7 cellular contexts compared by ENCODE assay signal in the genomic region with DNA sequence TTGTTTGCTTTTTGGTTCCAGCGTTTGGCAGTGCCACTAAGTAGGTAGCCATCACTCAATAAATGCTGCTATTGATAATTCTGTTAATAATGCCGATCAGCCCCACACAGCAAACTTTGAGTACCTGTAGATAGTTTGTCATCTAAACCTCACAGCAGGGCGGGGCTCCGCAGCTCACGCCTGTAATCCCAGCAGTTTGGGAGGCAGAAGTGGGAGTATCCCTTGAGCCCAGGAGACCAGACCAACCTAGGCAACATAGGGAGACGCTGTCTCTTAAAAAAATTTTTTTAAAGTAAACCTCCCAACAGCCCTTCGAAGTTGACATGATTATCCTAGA. TPM values are rescaled to one million over a fixed set of nuclear protein-coding genes. Genes with fewer than 3 reads are reported as not detected.
DNase-seq lines count a peak whose midpoint lies in the region; ATAC-seq and TF ChIP-seq lines count a peak whose summit lies in the region.

No MANE protein-coding gene starts in this region.

- CTCF ChIA-PET in WTC11 (lab: Charles Lee): interaction anchor here (1.0 kb wide), 1 partner anchor 714 kb away, joined by 3 read pairs; a partner anchor contains a TSS

- DNase-seq in HFF-Myc (ENCODE audit: extremely low read depth, low read depth) (no peak), WTC11 (ENCODE audit: low spot score) (no peak), SIG-M5 treated with dmso at 0.1 percent for 504 hours (lab: John Stamatoyannopoulos, UW; ENCODE audit: unreplicated experiment) (no peak)
- no peak for DNase-seq in stimulated activated effector memory CD8-positive, alpha-beta T cell treated with anti-CD3 and anti-CD28 coated beads, Interleukin-12 subunit alpha, Interleukin-12 subunit beta, amount 100 ng/mL, for 72 hours (ENCODE audit: low spot score in 2 of 2)
- DNase-seq in effector CD4-positive, alpha-beta T cell: no peak
- DNase-seq in activated effector memory CD4-positive, alpha-beta T cell treated with anti-CD3 and anti-CD28 coated beads, Interleukin-2, amount 50 U/mL, for 16 hours: no peak

- TF ChIP-seq CTCF in HFF-Myc (IDR thresholded peaks at IDR 0.05; ENCODE audit: low read depth, low read length, missing control alignments) (no peak), WTC11 (IDR thresholded peaks at IDR 0.05) (no peak)

- H3K9me3 Mint-ChIP-seq in WTC11: no peaks in the 10 kb centered on the region
- H3K9me3 Mint-ChIP-seq in stimulated activated effector memory CD8-positive, alpha-beta T cell treated with anti-CD3 and anti-CD28 coated beads, Interleukin-12 subunit alpha, Interleukin-12 subunit beta, amount 100 ng/mL, for 72 hours: peaks cover 3% of the 10 kb centered on the region

- H3K27ac Mint-ChIP-seq in WTC11: peak overlapping the region; percentile 99
- H3K27ac Mint-ChIP-seq in stimulated activated effector memory CD8-positive, alpha-beta T cell treated with anti-CD3 and anti-CD28 coated beads, Interleukin-12 subunit alpha, Interleukin-12 subunit beta, amount 100 ng/mL, for 72 hours: peak overlapping the region; percentile 98

- H3K4me1 Mint-ChIP-seq in WTC11: peaks cover 40% of the 10 kb centered on the region
- H3K4me1 Mint-ChIP-seq in stimulated activated effector memory CD8-positive, alpha-beta T cell treated with anti-CD3 and anti-CD28 coated beads, Interleukin-12 subunit alpha, Interleukin-12 subunit beta, amount 100 ng/mL, for 72 hours: peaks cover 39% of the 10 kb centered on the region

- POLR2A ChIA-PET in WTC11 (lab: Charles Lee): interaction anchor here (0.5 to 0.7 kb wide), 2 partner anchors 10 to 14 kb away, joined by 3 to 4 read pairs; no protein-coding TSS in a partner anchor

- H3K4me3 Mint-ChIP-seq in WTC11: peak overlapping the region; percentile 100
- peak overlapping the region; percentile 96 for H3K4me3 Mint-ChIP-seq in stimulated activated effector memory CD8-positive, alpha-beta T cell treated with anti-CD3 and anti-CD28 coated beads, Interleukin-12 subunit alpha, Interleukin-12 subunit beta, amount 100 ng/mL, for 72 hours

- peaks cover 13% of the 10 kb centered on the region for H3K36me3 Mint-ChIP-seq in WTC11
- peaks cover 63% of the 10 kb centered on the region for H3K36me3 Mint-ChIP-seq in stimulated activated effector memory CD8-positive, alpha-beta T cell treated with anti-CD3 and anti-CD28 coated beads, Interleukin-12 subunit alpha, Interleukin-12 subunit beta, amount 100 ng/mL, for 72 hours

- no peaks in the 10 kb centered on the region for H3K27me3 Mint-ChIP-seq in WTC11 (ENCODE audit: low read depth)

- H3K4me3 ChIP-seq in HFF-Myc (replicated peaks; ENCODE audit: low read depth, low read length) (peak overlapping the region; percentile 82), iPS-11a (ENCODE audit: low read depth, low read length) (peak overlapping the region; percentile 14)

- ATAC-seq in WTC11: no peak
- ATAC-seq in stimulated activated effector memory CD8-positive, alpha-beta T cell treated with anti-CD3 and anti-CD28 coated beads, Interleukin-12 subunit alpha, Interleukin-12 subunit beta, amount 100 ng/mL, for 72 hours: no peak

TF ChIP-seq in WTC11, 78 proteins besides CTCF, POLR2A, EP300 and RAD21:
- TF ChIP-seq, protein P1, sequence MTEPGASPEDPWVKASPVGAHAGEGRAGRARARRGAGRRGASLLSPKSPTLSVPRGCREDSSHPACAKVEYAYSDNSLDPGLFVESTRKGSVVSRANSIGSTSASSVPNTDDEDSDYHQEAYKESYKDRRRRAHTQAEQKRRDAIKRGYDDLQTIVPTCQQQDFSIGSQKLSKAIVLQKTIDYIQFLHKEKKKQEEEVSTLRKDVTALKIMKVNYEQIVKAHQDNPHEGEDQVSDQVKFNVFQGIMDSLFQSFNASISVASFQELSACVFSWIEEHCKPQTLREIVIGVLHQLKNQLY (CRISPR knock-in tag; IDR thresholded peaks at IDR 0.05): no peak
- TF ChIP-seq, protein P2, sequence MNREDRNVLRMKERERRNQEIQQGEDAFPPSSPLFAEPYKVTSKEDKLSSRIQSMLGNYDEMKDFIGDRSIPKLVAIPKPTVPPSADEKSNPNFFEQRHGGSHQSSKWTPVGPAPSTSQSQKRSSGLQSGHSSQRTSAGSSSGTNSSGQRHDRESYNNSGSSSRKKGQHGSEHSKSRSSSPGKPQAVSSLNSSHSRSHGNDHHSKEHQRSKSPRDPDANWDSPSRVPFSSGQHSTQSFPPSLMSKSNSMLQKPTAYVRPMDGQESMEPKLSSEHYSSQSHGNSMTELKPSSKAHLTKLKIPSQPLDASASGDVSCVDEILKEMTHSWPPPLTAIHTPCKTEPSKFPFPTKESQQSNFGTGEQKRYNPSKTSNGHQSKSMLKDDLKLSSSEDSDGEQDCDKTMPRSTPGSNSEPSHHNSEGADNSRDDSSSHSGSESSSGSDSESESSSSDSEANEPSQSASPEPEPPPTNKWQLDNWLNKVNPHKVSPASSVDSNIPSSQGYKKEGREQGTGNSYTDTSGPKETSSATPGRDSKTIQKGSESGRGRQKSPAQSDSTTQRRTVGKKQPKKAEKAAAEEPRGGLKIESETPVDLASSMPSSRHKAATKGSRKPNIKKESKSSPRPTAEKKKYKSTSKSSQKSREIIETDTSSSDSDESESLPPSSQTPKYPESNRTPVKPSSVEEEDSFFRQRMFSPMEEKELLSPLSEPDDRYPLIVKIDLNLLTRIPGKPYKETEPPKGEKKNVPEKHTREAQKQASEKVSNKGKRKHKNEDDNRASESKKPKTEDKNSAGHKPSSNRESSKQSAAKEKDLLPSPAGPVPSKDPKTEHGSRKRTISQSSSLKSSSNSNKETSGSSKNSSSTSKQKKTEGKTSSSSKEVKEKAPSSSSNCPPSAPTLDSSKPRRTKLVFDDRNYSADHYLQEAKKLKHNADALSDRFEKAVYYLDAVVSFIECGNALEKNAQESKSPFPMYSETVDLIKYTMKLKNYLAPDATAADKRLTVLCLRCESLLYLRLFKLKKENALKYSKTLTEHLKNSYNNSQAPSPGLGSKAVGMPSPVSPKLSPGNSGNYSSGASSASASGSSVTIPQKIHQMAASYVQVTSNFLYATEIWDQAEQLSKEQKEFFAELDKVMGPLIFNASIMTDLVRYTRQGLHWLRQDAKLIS (CRISPR knock-in tag; IDR thresholded peaks at IDR 0.05; ENCODE audit: borderline replicate concordance): no peak
- TF ChIP-seq, protein P3, sequence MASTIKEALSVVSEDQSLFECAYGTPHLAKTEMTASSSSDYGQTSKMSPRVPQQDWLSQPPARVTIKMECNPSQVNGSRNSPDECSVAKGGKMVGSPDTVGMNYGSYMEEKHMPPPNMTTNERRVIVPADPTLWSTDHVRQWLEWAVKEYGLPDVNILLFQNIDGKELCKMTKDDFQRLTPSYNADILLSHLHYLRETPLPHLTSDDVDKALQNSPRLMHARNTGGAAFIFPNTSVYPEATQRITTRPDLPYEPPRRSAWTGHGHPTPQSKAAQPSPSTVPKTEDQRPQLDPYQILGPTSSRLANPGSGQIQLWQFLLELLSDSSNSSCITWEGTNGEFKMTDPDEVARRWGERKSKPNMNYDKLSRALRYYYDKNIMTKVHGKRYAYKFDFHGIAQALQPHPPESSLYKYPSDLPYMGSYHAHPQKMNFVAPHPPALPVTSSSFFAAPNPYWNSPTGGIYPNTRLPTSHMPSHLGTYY (CRISPR knock-in tag; IDR thresholded peaks at IDR 0.05): no peak
- TF ChIP-seq, protein P4, sequence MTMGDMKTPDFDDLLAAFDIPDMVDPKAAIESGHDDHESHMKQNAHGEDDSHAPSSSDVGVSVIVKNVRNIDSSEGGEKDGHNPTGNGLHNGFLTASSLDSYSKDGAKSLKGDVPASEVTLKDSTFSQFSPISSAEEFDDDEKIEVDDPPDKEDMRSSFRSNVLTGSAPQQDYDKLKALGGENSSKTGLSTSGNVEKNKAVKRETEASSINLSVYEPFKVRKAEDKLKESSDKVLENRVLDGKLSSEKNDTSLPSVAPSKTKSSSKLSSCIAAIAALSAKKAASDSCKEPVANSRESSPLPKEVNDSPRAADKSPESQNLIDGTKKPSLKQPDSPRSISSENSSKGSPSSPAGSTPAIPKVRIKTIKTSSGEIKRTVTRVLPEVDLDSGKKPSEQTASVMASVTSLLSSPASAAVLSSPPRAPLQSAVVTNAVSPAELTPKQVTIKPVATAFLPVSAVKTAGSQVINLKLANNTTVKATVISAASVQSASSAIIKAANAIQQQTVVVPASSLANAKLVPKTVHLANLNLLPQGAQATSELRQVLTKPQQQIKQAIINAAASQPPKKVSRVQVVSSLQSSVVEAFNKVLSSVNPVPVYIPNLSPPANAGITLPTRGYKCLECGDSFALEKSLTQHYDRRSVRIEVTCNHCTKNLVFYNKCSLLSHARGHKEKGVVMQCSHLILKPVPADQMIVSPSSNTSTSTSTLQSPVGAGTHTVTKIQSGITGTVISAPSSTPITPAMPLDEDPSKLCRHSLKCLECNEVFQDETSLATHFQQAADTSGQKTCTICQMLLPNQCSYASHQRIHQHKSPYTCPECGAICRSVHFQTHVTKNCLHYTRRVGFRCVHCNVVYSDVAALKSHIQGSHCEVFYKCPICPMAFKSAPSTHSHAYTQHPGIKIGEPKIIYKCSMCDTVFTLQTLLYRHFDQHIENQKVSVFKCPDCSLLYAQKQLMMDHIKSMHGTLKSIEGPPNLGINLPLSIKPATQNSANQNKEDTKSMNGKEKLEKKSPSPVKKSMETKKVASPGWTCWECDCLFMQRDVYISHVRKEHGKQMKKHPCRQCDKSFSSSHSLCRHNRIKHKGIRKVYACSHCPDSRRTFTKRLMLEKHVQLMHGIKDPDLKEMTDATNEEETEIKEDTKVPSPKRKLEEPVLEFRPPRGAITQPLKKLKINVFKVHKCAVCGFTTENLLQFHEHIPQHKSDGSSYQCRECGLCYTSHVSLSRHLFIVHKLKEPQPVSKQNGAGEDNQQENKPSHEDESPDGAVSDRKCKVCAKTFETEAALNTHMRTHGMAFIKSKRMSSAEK (CRISPR knock-in tag; IDR thresholded peaks at IDR 0.05; ENCODE audit: borderline replicate concordance): no peak
- TF ChIP-seq SP1 (CRISPR knock-in tag; conservative IDR thresholded peaks at IDR 0.05) (no peak), NR3C1 (CRISPR knock-in tag; conservative IDR thresholded peaks at IDR 0.05; ENCODE audit: low read depth) (no peak), ZNF263 (CRISPR knock-in tag; IDR thresholded peaks at IDR 0.05; ENCODE audit: low read depth) (no peak), IRF2 (CRISPR knock-in tag; IDR thresholded peaks at IDR 0.05; ENCODE audit: borderline replicate concordance, low read depth) (no peak)
- TF ChIP-seq, protein P5, sequence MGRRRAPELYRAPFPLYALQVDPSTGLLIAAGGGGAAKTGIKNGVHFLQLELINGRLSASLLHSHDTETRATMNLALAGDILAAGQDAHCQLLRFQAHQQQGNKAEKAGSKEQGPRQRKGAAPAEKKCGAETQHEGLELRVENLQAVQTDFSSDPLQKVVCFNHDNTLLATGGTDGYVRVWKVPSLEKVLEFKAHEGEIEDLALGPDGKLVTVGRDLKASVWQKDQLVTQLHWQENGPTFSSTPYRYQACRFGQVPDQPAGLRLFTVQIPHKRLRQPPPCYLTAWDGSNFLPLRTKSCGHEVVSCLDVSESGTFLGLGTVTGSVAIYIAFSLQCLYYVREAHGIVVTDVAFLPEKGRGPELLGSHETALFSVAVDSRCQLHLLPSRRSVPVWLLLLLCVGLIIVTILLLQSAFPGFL (CRISPR knock-in tag; IDR thresholded peaks at IDR 0.05; ENCODE audit: borderline replicate concordance): no peak
TF ChIP-seq in WTC11: peak in this region for 0.

RNA-seq across cellular contexts. Expression of a gene that starts 1.6 kb away (rescaled TPM):
- total RNA-seq in WTC11 (2021): 56.1 to 70.3 TPM (median 59.4 TPM) in 3 replicates

RNA-seq across cellular contexts. Expression of a gene that starts 4.3 kb away (rescaled TPM):
- 37.7 to 39.4 TPM (median 38.5 TPM) in 3 replicates for total RNA-seq in WTC11 (2021)

RNA-seq across cellular contexts. Expression of a gene that starts 59.8 kb away (rescaled TPM):
- total RNA-seq in WTC11 (2021): 0.39 to 0.85 TPM (median 0.42 TPM) in 3 replicates
